20 cellular contexts compared by ENCODE assay signal in genomic region chr3:32835943-32836342, GRCh38. TPM values are rescaled to one million over a fixed set of nuclear protein-coding genes. Genes with fewer than 3 reads are reported as not detected.
DNase-seq lines count a peak whose midpoint lies in the region; ATAC-seq, FAIRE-seq and TF ChIP-seq lines count a peak whose summit lies in the region.
"Had no signal": no experiment of that assay in that cellular context is flagged by ENCODE, and none has a peak within 500 bp of the region (broad histone marks: within the 10 kb centered on the region; RNA-seq: fewer than 3 reads in every experiment).

No MANE protein-coding gene starts in this region.

- H4K91ac ChIP-seq in H9 (ENCODE audit: insufficient read length, low read depth, low read length) = no peak overlapping the region

- H3K27ac ChIP-seq in H9 (ENCODE audit: insufficient read length, low read depth, low read length) (no peak overlapping the region), astrocyte (ENCODE audit: low read depth, low read length) (no peak overlapping the region), iPS-20b (ENCODE audit: low read length) (no peak overlapping the region), aorta (ENCODE audit: low read depth in 1 of 2, low read length in 2 of 2) (no peak overlapping the region)
- H3K27ac ChIP-seq: C4-2B, HL-60, Peyer's patch, SK-N-MC had no signal

- H3K9ac ChIP-seq in H9 (ENCODE audit: extremely low read depth, insufficient read length, low read length) = no peak overlapping the region
- H3K9ac ChIP-seq in astrocyte (ENCODE audit: low read length) = no peak overlapping the region
- peak overlapping the region; percentile 67; the same call in 1 of the 2 replicates for H3K9ac ChIP-seq in iPS-20b (ENCODE audit: low read depth, low read length)

- TF ChIP-seq CTCF in H9 (conservative IDR thresholded peaks at IDR 0.05) (no peak), astrocyte (IDR thresholded peaks at IDR 0.05; ENCODE audit: insufficient read depth, low read depth, low read length) (no peak), progenitor cell of endocrine pancreas (IDR thresholded peaks at IDR 0.05; ENCODE audit: unreplicated experiment) (no peak)

- H3K14ac ChIP-seq in H9 (ENCODE audit: insufficient read depth, low read length) = no peak overlapping the region

- no peaks in the 10 kb centered on the region for H3K23me2 ChIP-seq in H9 (ENCODE audit: insufficient read length, low read depth, low read length, poor library complexity, severe bottlenecking)

- H3T11ph ChIP-seq in H9 (ENCODE audit: low read length) = no peak overlapping the region

- no peak overlapping the region for H3K18ac ChIP-seq in H9 (ENCODE audit: insufficient read length, low read depth, low read length)

- H3K27ac Mint-ChIP-seq in H9 = peak overlapping the region in 2 of 3 experiments; percentile 92; a peak in 5 of 7 replicates
- H3K27ac Mint-ChIP-seq in astrocyte (ENCODE audit: unreplicated experiment) = peak overlapping the region; percentile 45
- peak overlapping the region; percentile 75 for H3K27ac Mint-ChIP-seq in progenitor cell of endocrine pancreas

- no peak overlapping the region for H2AK5ac ChIP-seq in H9 (ENCODE audit: insufficient read length, low read length)

- peak overlapping the region; percentile 29 for H3K4me2 ChIP-seq in H9 (ENCODE audit: insufficient read depth, insufficient read length, low read length)
- H3K4me2 ChIP-seq in astrocyte (ENCODE audit: low read length) = no peak overlapping the region

- H3K4me3 ChIP-seq in astrocyte (ENCODE audit: insufficient read depth, low read depth, low read length) = no peak overlapping the region
- H3K4me3 ChIP-seq in iPS-20b (ENCODE audit: low read length) = peak overlapping the region; percentile 64
- H3K4me3 ChIP-seq in aorta (ENCODE audit: low read length in 2 of 2) = no peak overlapping the region
- H3K4me3 ChIP-seq: Peyer's patch, SK-N-MC had no signal

- peak overlapping the region; percentile 35 to 71 for H3K4me3 Mint-ChIP-seq in H9
- H3K4me3 Mint-ChIP-seq in astrocyte (ENCODE audit: unreplicated experiment) = no peak overlapping the region
- H3K4me3 Mint-ChIP-seq in progenitor cell of endocrine pancreas (ENCODE audit: low read depth) = no peak overlapping the region

- H3K79me2 ChIP-seq in H9 (ENCODE audit: insufficient read depth, low read length) (peaks cover 83% of the 10 kb centered on the region), astrocyte (ENCODE audit: insufficient read depth, low read length) (no peaks in the 10 kb centered on the region)

- H4K8ac ChIP-seq in H9 (replicated peaks; ENCODE audit: insufficient read length, low read depth, low read length) = no peak overlapping the region

- H2BK20ac ChIP-seq in H9 (ENCODE audit: low read depth, low read length, poor library complexity, severe bottlenecking) = no peak overlapping the region

- peak; percentile 82 for DNase-seq in H9
- DNase-seq in astrocyte (ENCODE audit: low read depth) = no peak
- DNase-seq in progenitor cell of endocrine pancreas (ENCODE audit: low spot score, unreplicated experiment) = no peak
- DNase-seq in aorta = no peak
- DNase-seq: HCEC 1CT, KG1, NCI-H1048, NCI-H146, NCI-H2081, NCI-H524, Peyer's patch, Right ventricle myocardium superior had no signal

- peaks cover 38% of the 10 kb centered on the region for H3K4me1 ChIP-seq in H9 (ENCODE audit: insufficient read depth, low read length)
- H3K4me1 ChIP-seq in astrocyte (ENCODE audit: insufficient read depth, low read length) = no peaks in the 10 kb centered on the region
- peaks cover 69% of the 10 kb centered on the region for H3K4me1 ChIP-seq in iPS-20b (ENCODE audit: insufficient read depth, low read length)
- H3K4me1 ChIP-seq in aorta (ENCODE audit: control insufficient read depth in 1 of 2, insufficient read depth in 2 of 2, low read length in 2 of 2) = no peaks in the 10 kb centered on the region
- H3K4me1 ChIP-seq: Peyer's patch had no signal

- ATAC-seq in aorta (ENCODE audit: low FRiP score) = no peak
- ATAC-seq in HG03354 (IDR thresholded peaks at IDR 0.05; ENCODE audit: poor library complexity, severe bottlenecking, unreplicated experiment) = no peak
- no peak for ATAC-seq in GM18502 (IDR thresholded peaks at IDR 0.05; ENCODE audit: poor library complexity, unreplicated experiment)

- H3K4me1 Mint-ChIP-seq in H9 (peaks cover 83 to 96% of the 10 kb centered on the region in 2 experiments), astrocyte (ENCODE audit: low read depth, unreplicated experiment) (peaks cover 50% of the 10 kb centered on the region), progenitor cell of endocrine pancreas (ENCODE audit: low read depth) (peaks cover 60% of the 10 kb centered on the region)

- no peak overlapping the region for H2BK5ac ChIP-seq in H9 (ENCODE audit: insufficient read length, low read length)

- no CpG with 5 or more reads among the region's 4 CpGs for WGBS in H9 (ENCODE audit: extremely low coverage, insufficient read length, low lambda C conversion rate)
- 54 to 59% methylated on average over 4 of the region's 4 CpGs for WGBS in aorta, 2 donors

- no peak overlapping the region for H2BK12ac ChIP-seq in H9 (ENCODE audit: insufficient read length, low read depth, low read length)

- H3K27me3 ChIP-seq in H9 (ENCODE audit: insufficient read depth, low read length) = no peaks in the 10 kb centered on the region
- peaks cover 26% of the 10 kb centered on the region for H3K27me3 ChIP-seq in astrocyte (ENCODE audit: insufficient read depth, low read length)
- no peaks in the 10 kb centered on the region for H3K27me3 ChIP-seq in iPS-20b (ENCODE audit: insufficient read depth, low read length)
- H3K27me3 ChIP-seq in aorta (ENCODE audit: control insufficient read depth in 1 of 2, insufficient read depth in 2 of 2, low read length in 1 of 2) = peaks cover 0 to 2% of the 10 kb centered on the region in 2 donors
- H3K27me3 ChIP-seq: Peyer's patch had no signal

- no peaks in the 10 kb centered on the region for H3K79me1 ChIP-seq in H9 (ENCODE audit: insufficient read depth, low read depth, low read length, poor library complexity, severe bottlenecking)

- H3K4ac ChIP-seq in H9 (ENCODE audit: low read depth, low read length) = no peak overlapping the region

- H4K20me1 ChIP-seq in H9 (ENCODE audit: control insufficient read depth, insufficient read depth, insufficient read length) (no peaks in the 10 kb centered on the region), astrocyte (ENCODE audit: insufficient read depth, low read length) (no peaks in the 10 kb centered on the region)

- H3K27me3 Mint-ChIP-seq in H9 (ENCODE audit: low read depth) (no peaks in the 10 kb centered on the region; the same call in 1 of the 2 replicates), astrocyte (ENCODE audit: low read depth, unreplicated experiment) (no peaks in the 10 kb centered on the region), progenitor cell of endocrine pancreas (no peaks in the 10 kb centered on the region)

- H3K23ac ChIP-seq in H9 (ENCODE audit: insufficient read length, low read depth, low read length) = no peak overlapping the region

- H3K56ac ChIP-seq in H9 (ENCODE audit: insufficient read length, low read depth, low read length) = no peak overlapping the region

- H3K36me3 Mint-ChIP-seq in H9 (ENCODE audit: insufficient read depth in 1 of 3, low read depth in 3 of 3) (peaks cover 7 to 26% (median 18%) of the 10 kb centered on the region in 3 experiments; a peak in 6 of 7 replicates), astrocyte (ENCODE audit: low read depth, unreplicated experiment) (no peaks in the 10 kb centered on the region), progenitor cell of endocrine pancreas (ENCODE audit: insufficient read depth) (no peaks in the 10 kb centered on the region)

- no peak overlapping the region for H2BK120ac ChIP-seq in H9 (ENCODE audit: low read depth, low read length, poor library complexity, severe bottlenecking)

- no peak for FAIRE-seq in astrocyte (lab: Jason Lieb, UNC)
- FAIRE-seq: HTR-8/SVneo had no signal

- H3K36me3 ChIP-seq in astrocyte (ENCODE audit: insufficient read depth, low read length) (no peaks in the 10 kb centered on the region), iPS-20b (ENCODE audit: insufficient read depth, low read depth, low read length) (peaks cover 20% of the 10 kb centered on the region; the same call in 1 of the 2 replicates), aorta (ENCODE audit: control insufficient read depth in 1 of 2, insufficient read depth in 2 of 2, low read length in 1 of 2) (no peaks in the 10 kb centered on the region)
- H3K36me3 ChIP-seq: Peyer's patch had no signal

- H3K9me3 Mint-ChIP-seq in H9 (no peaks in the 10 kb centered on the region; a peak in 1 of 5 replicates), astrocyte (ENCODE audit: unreplicated experiment) (no peaks in the 10 kb centered on the region), progenitor cell of endocrine pancreas (ENCODE audit: low read depth) (no peaks in the 10 kb centered on the region)

- intact Hi-C loops in aorta (cut with DNase I) = no loop called here

- H3K9me3 ChIP-seq in H9 (ENCODE audit: control insufficient read depth, low read depth, low read length) = no peaks in the 10 kb centered on the region
- no peaks in the 10 kb centered on the region for H3K9me3 ChIP-seq in astrocyte (ENCODE audit: insufficient read depth, low read depth, low read length)
- H3K9me3 ChIP-seq in iPS-20b (ENCODE audit: insufficient read depth, low read depth, low read length) = no peaks in the 10 kb centered on the region
- no peaks in the 10 kb centered on the region for H3K9me3 ChIP-seq in aorta (ENCODE audit: control insufficient read depth, low read length)
- H3K9me3 ChIP-seq: Peyer's patch had no signal

- no peak overlapping the region for H4K5ac ChIP-seq in H9 (ENCODE audit: insufficient read length, low read depth, low read length)

- H2AFZ ChIP-seq in H9 (ENCODE audit: low read length) (no peak overlapping the region), astrocyte (ENCODE audit: low read depth, low read length) (no peak overlapping the region)

- H2BK15ac ChIP-seq in H9 (ENCODE audit: low read depth, low read length) = no peak overlapping the region

RNA-seq across cellular contexts. Expression of gene TRIM71, which starts 18.1 kb away (rescaled TPM):
- total RNA-seq in H9 (2021) (364 and 376 TPM in 2 replicates), astrocyte (10.9 and 17.2 TPM in 2 replicates), progenitor cell of endocrine pancreas (61.3 and 61.6 TPM in 2 replicates), aorta (not detected)
- polyA plus RNA-seq in aorta = not detected
- total RNA-seq: Daoy, Peyer's patch, Right ventricle myocardium superior had no signal

Comparison
In these comparisons a context has a peak if more than half of its experiments do, and no peak if none do; other contexts are left out.
1. H3K4me3 Mint-ChIP-seq: peak in H9 (2 of 2); none in astrocyte (single experiment) and progenitor cell of endocrine pancreas (single experiment).
2. RNA of gene TRIM71, which starts 18.1 kb away (total RNA-seq): 364 to 376 TPM in H9, 61.3 to 61.6 TPM in progenitor cell of endocrine pancreas and 10.9 to 17.2 TPM in astrocyte; not detected in aorta; every median in the first group is over 10 times any median in the second.
3. Peak in every context shown above with its lines, with median percentiles within 50 percentile points of each other: H3K27ac Mint-ChIP-seq.